ENCODE assay signal across 9 cellular contexts in the genomic region with DNA sequence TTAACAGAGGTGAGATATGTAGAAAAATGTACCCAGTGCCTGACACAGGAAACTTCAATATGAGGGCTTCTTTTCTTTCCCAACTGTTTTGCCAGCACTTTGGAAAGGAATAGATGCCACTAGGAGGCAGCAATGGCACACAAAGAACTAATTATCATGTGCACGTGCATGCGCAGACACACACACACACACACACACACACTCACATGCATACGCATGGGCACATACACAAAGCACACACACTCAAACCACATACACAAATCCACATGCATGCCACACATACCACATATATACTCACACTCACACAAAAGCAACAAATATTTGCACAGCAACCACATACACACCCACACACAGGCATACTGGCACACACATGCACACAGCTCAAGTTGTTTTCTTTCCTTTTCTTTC. TPM values are rescaled to one million over a fixed set of nuclear protein-coding genes. Genes with fewer than 3 reads are reported as not detected.
DNase-seq lines count a peak whose midpoint lies in the region; ATAC-seq and TF ChIP-seq lines count a peak whose summit lies in the region.
"Had no signal": no experiment of that assay in that cellular context is flagged by ENCODE, and none has a peak within 500 bp of the region (broad histone marks: within the 10 kb centered on the region; RNA-seq: fewer than 3 reads in every experiment).

No MANE protein-coding gene starts in this region.

- ATAC-seq in HG03135 (IDR thresholded peaks at IDR 0.05; ENCODE audit: unreplicated experiment) = no peak

- no peaks in the 10 kb centered on the region for H3K36me3 Mint-ChIP-seq in activated CD4-positive, alpha-beta memory T cell treated with anti-CD3 and anti-CD28 coated beads, Interleukin-2, amount 10 ng/mL, durations not matched to agents 7 days and 5 days (ENCODE audit: low read depth)
- H3K36me3 Mint-ChIP-seq in progenitor cell of endocrine pancreas (ENCODE audit: insufficient read depth) = no peaks in the 10 kb centered on the region

- H3K4me1 Mint-ChIP-seq in activated CD4-positive, alpha-beta memory T cell treated with anti-CD3 and anti-CD28 coated beads, Interleukin-2, amount 10 ng/mL, durations not matched to agents 7 days and 5 days = peaks cover 17% of the 10 kb centered on the region
- H3K4me1 Mint-ChIP-seq in progenitor cell of endocrine pancreas (ENCODE audit: low read depth) = peaks cover 5% of the 10 kb centered on the region

- CTCF ChIA-PET in AG04449 (lab: Yijun Ruan, JAX) = interaction anchor here (0.7 to 3.9 kb wide), 35 partner anchors 8 to 969 kb away, joined by 3 to 35 read pairs (median 3); no protein-coding TSS in a partner anchor
- CTCF ChIA-PET in activated CD4-positive, alpha-beta memory T cell treated with anti-CD3 and anti-CD28 coated beads, Interleukin-2, amount 10 ng/mL, durations not matched to agents 7 days and 5 days (lab: Charles Lee) = interaction anchor here (0.6 to 1.8 kb wide), 10 partner anchors 9 to 1139 kb away, joined by 3 to 10 read pairs (median 3); no protein-coding TSS in a partner anchor

- no peak overlapping the region for H3K4me3 Mint-ChIP-seq in activated CD4-positive, alpha-beta memory T cell treated with anti-CD3 and anti-CD28 coated beads, Interleukin-2, amount 10 ng/mL, durations not matched to agents 7 days and 5 days
- no peak overlapping the region for H3K4me3 Mint-ChIP-seq in progenitor cell of endocrine pancreas (ENCODE audit: low read depth)

- POLR2A ChIA-PET in AG04449 (lab: Yijun Ruan, JAX) = interaction anchor here (0.6 kb wide), 1 partner anchor 393 kb away, joined by 3 read pairs; no protein-coding TSS in a partner anchor
- POLR2A ChIA-PET in activated CD4-positive, alpha-beta memory T cell treated with anti-CD3 and anti-CD28 coated beads, Interleukin-2, amount 10 ng/mL, durations not matched to agents 7 days and 5 days (lab: Charles Lee) = interaction anchor here (0.7 kb wide), 1 partner anchor 9 kb away, joined by 3 read pairs; the partner anchor contains the start of gene CEP112

- no peak overlapping the region for H3K27ac Mint-ChIP-seq in activated CD4-positive, alpha-beta memory T cell treated with anti-CD3 and anti-CD28 coated beads, Interleukin-2, amount 10 ng/mL, durations not matched to agents 7 days and 5 days
- peak overlapping the region; percentile 71 for H3K27ac Mint-ChIP-seq in progenitor cell of endocrine pancreas

- intact Hi-C loops in posterior vena cava (cut with DNase I) = no loop called here

- H3K4me3 ChIP-seq in AG04449 (ENCODE audit: low read depth, low read length) (no peak overlapping the region), fibroblast of the aortic adventitia (ENCODE audit: low read depth, low read length) (no peak overlapping the region)

- peak; percentile 14 for DNase-seq in AG04449 (ENCODE audit: low read depth, low spot score)
- DNase-seq in NCI-H460 (ENCODE audit: extremely low read depth, low read depth) = peak; percentile 70
- peak; percentile 51 for DNase-seq in activated CD4-positive, alpha-beta memory T cell treated with anti-CD3 and anti-CD28 coated beads, Interleukin-2, amount 10 ng/mL, durations not matched to agents 7 days and 5 days
- peak; percentile 82 for DNase-seq in fibroblast of the aortic adventitia (ENCODE audit: low read depth)
- DNase-seq in progenitor cell of endocrine pancreas (ENCODE audit: low spot score, unreplicated experiment) = peak; percentile 18
- no peak for DNase-seq in posterior vena cava (ENCODE audit: low spot score)

- H3K9me3 Mint-ChIP-seq in activated CD4-positive, alpha-beta memory T cell treated with anti-CD3 and anti-CD28 coated beads, Interleukin-2, amount 10 ng/mL, durations not matched to agents 7 days and 5 days = no peaks in the 10 kb centered on the region
- no peaks in the 10 kb centered on the region for H3K9me3 Mint-ChIP-seq in progenitor cell of endocrine pancreas (ENCODE audit: low read depth)

- no peaks in the 10 kb centered on the region for H3K27me3 Mint-ChIP-seq in activated CD4-positive, alpha-beta memory T cell treated with anti-CD3 and anti-CD28 coated beads, Interleukin-2, amount 10 ng/mL, durations not matched to agents 7 days and 5 days
- H3K27me3 Mint-ChIP-seq in progenitor cell of endocrine pancreas = no peaks in the 10 kb centered on the region

- TF ChIP-seq CTCF in AG04449 (IDR thresholded peaks at IDR 0.05; ENCODE audit: insufficient read depth, low read length, missing control alignments) = peak; percentile 54
- peak; percentile 48 for TF ChIP-seq CTCF in GM12873 (IDR thresholded peaks at IDR 0.05; ENCODE audit: insufficient read depth, low read depth, low read length, missing control alignments)
- peak; percentile 73 for TF ChIP-seq CTCF in fibroblast of the aortic adventitia (IDR thresholded peaks at IDR 0.05; ENCODE audit: insufficient read depth, low read length)
- TF ChIP-seq CTCF in progenitor cell of endocrine pancreas (IDR thresholded peaks at IDR 0.05; ENCODE audit: unreplicated experiment) = peak; percentile 68

RNA-seq across cellular contexts. Expression of gene CEP112, which starts 8.8 kb away (rescaled TPM):
- 6.5 and 6.6 TPM in 2 replicates for total RNA-seq in NCI-H460 (2014; rRNA removed; shearing (Covaris generic))
- polyA plus RNA-seq in NCI-H460 (2014; cell fraction: nucleus; rRNA removed) = 1.7 and 4.5 TPM in 2 replicates
- 1 to 10 TPM; 4.5 to 4.6 TPM for total RNA-seq in activated CD4-positive, alpha-beta memory T cell treated with anti-CD3 and anti-CD28 coated beads, Interleukin-2, amount 10 ng/mL, durations not matched to agents 7 days and 5 days
- 7.2 and 10.6 TPM in 2 replicates for total RNA-seq in fibroblast of the aortic adventitia (ENCODE audit: low replicate concordance)
- 24.3 and 24.5 TPM in 2 replicates for total RNA-seq in progenitor cell of endocrine pancreas
- total RNA-seq in posterior vena cava = 10 to 100 TPM; 27.5 to 33.4 TPM

RNA-seq across cellular contexts. Expression of gene APOH, which starts 28.5 kb away (rescaled TPM):
- not detected in 2 replicates for total RNA-seq in NCI-H460 (2014; rRNA removed; shearing (Covaris generic))
- polyA plus RNA-seq in NCI-H460 (2014; cell fraction: nucleus; rRNA removed) = not detected in 2 replicates
- not detected for total RNA-seq in activated CD4-positive, alpha-beta memory T cell treated with anti-CD3 and anti-CD28 coated beads, Interleukin-2, amount 10 ng/mL, durations not matched to agents 7 days and 5 days
- not detected in 2 replicates for total RNA-seq in fibroblast of the aortic adventitia (ENCODE audit: low replicate concordance)
- 0.27 and 0.57 TPM in 2 replicates for total RNA-seq in progenitor cell of endocrine pancreas
- total RNA-seq in posterior vena cava = under 1 TPM in 1 of 2 donors, not detected in 1; 0.56 TPM
- total RNA-seq: mononuclear cell had no signal
